14 cellular contexts compared by ENCODE assay signal in the genomic region with DNA sequence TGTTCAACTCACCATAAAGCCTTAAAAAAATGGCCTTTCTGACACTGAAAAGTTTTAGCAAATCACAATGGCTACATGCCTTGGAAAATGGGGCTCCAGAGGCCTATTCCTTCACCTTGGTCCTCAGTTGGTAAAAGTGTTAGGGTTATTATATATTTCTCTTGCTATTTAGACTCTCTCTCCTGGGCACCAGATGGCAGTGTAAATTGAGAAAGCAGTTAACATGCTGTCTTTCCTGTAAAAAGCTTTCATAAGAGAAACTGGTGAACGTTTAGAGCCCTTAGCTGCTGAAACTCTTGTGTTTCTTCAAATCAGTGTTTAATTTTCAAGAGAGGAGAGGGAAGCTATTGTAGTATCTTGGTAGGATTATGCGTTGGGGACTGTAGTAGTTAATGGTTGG.
A peak's percentile ranks its signal among the peaks of the same experiment; 100 is the strongest.
DNase-seq lines count a peak whose midpoint lies in the region; TF ChIP-seq lines count a peak whose summit lies in the region.
"Had no signal": no experiment of that assay in that cellular context is flagged by ENCODE, and none has a peak within 500 bp of the region (broad histone marks: within the 10 kb centered on the region; RNA-seq: fewer than 3 reads in every experiment).

No MANE protein-coding gene starts in this region.

- H3K36me3 ChIP-seq in SK-N-SH (replicated peaks in 1 of 2; ENCODE audit: control insufficient read depth in 1 of 2, insufficient read depth in 2 of 2, low read length in 1 of 2): no peaks in the 10 kb centered on the region
- H3K36me3 ChIP-seq in mesendoderm (ENCODE audit: control insufficient read depth, insufficient read depth, low read length): no peaks in the 10 kb centered on the region
- H3K36me3 ChIP-seq: heart right ventricle had no signal

- no peak overlapping the region for H2BK15ac ChIP-seq in mesendoderm (replicated peaks; ENCODE audit: low read depth)

- H3F3A ChIP-seq in SK-N-SH (replicated peaks; ENCODE audit: insufficient read depth): no peaks in the 10 kb centered on the region

- POLR2A ChIA-PET in SK-N-SH (lab: Yijun Ruan, JAX): no interaction called here

- no peak overlapping the region for H2AFZ ChIP-seq in SK-N-SH (ENCODE audit: low read depth)

- H3K23ac ChIP-seq in mesendoderm (ENCODE audit: low read length): no peak overlapping the region

- no peak overlapping the region for H3K27ac ChIP-seq in SK-N-SH (ENCODE audit: low read depth in 2 of 2, low read length in 1 of 2)
- H3K27ac ChIP-seq in mesendoderm (ENCODE audit: low read depth, low read length): no peak overlapping the region
- H3K27ac ChIP-seq: heart right ventricle had no signal

- no peak overlapping the region for H4K5ac ChIP-seq in mesendoderm (ENCODE audit: low read length)

- H3K4me3 ChIP-seq in AG09309 (ENCODE audit: control insufficient read depth, low read depth, low read length): no peak overlapping the region
- H3K4me3 ChIP-seq in SK-N-SH (ENCODE audit: low read depth in 2 of 2, low read length in 1 of 2): no peak overlapping the region
- H3K4me3 ChIP-seq in mesendoderm (ENCODE audit: low read length): no peak overlapping the region
- H3K4me3 ChIP-seq: heart right ventricle had no signal

- H2BK120ac ChIP-seq in mesendoderm (ENCODE audit: low read depth, low read length): no peak overlapping the region

- H3K18ac ChIP-seq in mesendoderm (ENCODE audit: low read length): no peak overlapping the region

- H3K4me1 ChIP-seq in SK-N-SH (ENCODE audit: control insufficient read depth in 1 of 2, insufficient read depth in 2 of 2, low read depth in 1 of 2, low read length in 1 of 2): peaks cover 0 to 10% of the 10 kb centered on the region in 2 experiments; a peak in 1 of 4 replicates
- H3K4me1 ChIP-seq in mesendoderm (ENCODE audit: control insufficient read depth, low read depth, low read length): peaks cover 2% of the 10 kb centered on the region
- H3K4me1 ChIP-seq: heart right ventricle had no signal

- CTCF ChIA-PET in SK-N-SH (lab: Yijun Ruan, JAX): interaction anchor here (0.6 to 1.5 kb wide), 6 partner anchors 8 to 403 kb away, joined by 3 to 5 read pairs (median 3); no protein-coding TSS in a partner anchor

- no peak overlapping the region for H3K4me2 ChIP-seq in SK-N-SH
- no peak overlapping the region for H3K4me2 ChIP-seq in mesendoderm (ENCODE audit: low read length)

- no peak overlapping the region for H3K56ac ChIP-seq in mesendoderm (ENCODE audit: low read length)

- DNase-seq in AG09309 (ENCODE audit: low read depth) (no peak), HFFc6 (peak; percentile 45), SK-N-SH (no peak), fibroblast of peridontal ligament (ENCODE audit: extremely low read depth) (peak; percentile 45), NOMO-1 treated with dmso at 0.1 percent for 144 hours (lab: John Stamatoyannopoulos, UW; ENCODE audit: unreplicated experiment) (no peak), GM13977 (ENCODE audit: low spot score) (no peak), mesendoderm (no peak), OCI-M2 (lab: John Stamatoyannopoulos, UW; ENCODE audit: unreplicated experiment) (no peak)
- DNase-seq: activated T-cell treated with anti-CD3 and anti-CD28 coated beads, Interleukin-2, amount 50 U/mL, for 24 hours; CD8-positive, alpha-beta memory T cell; central memory CD4-positive, alpha-beta T cell; heart right ventricle; NCI-H446 treated with DMSO at 0.1 percent for 48 hours; right cardiac atrium had no signal

- H2AK5ac ChIP-seq in mesendoderm (ENCODE audit: low read length): no peak overlapping the region

- peaks cover 3% of the 10 kb centered on the region; the same call in 1 of the 2 replicates for H3K27me3 Mint-ChIP-seq in HFFc6 (ENCODE audit: insufficient read depth)
- H3K27me3 Mint-ChIP-seq: activated T-cell treated with anti-CD3 and anti-CD28 coated beads, Interleukin-2, amount 50 U/mL, for 24 hours; CD8-positive, alpha-beta memory T cell had no signal

- no peaks in the 10 kb centered on the region for H3K9me3 Mint-ChIP-seq in HFFc6
- H3K9me3 Mint-ChIP-seq: activated T-cell treated with anti-CD3 and anti-CD28 coated beads, Interleukin-2, amount 50 U/mL, for 24 hours had no signal

- in situ Hi-C loops in GM13977 (cut with MboI; ENCODE audit: low pct_unique_long_range_greater_than_20kb, low sequenced_read_pairs, unreplicated experiment): no loop called here

- H3K36me3 Mint-ChIP-seq in HFFc6 (ENCODE audit: low read depth): no peaks in the 10 kb centered on the region
- H3K36me3 Mint-ChIP-seq: CD8-positive, alpha-beta memory T cell had no signal

- no peak overlapping the region for H3K4me3 Mint-ChIP-seq in HFFc6
- H3K4me3 Mint-ChIP-seq: activated T-cell treated with anti-CD3 and anti-CD28 coated beads, Interleukin-2, amount 50 U/mL, for 24 hours; CD8-positive, alpha-beta memory T cell had no signal

- no peaks in the 10 kb centered on the region for H3K79me2 ChIP-seq in SK-N-SH (ENCODE audit: insufficient read depth)
- H3K79me2 ChIP-seq in mesendoderm (ENCODE audit: control insufficient read depth, insufficient read depth, low read length): no peaks in the 10 kb centered on the region

- no peaks in the 10 kb centered on the region for H3K9me3 ChIP-seq in SK-N-SH
- H3K9me3 ChIP-seq: heart right ventricle had no signal

- TF ChIP-seq EP300 in SK-N-SH (IDR thresholded peaks at IDR 0.05; ENCODE audit: borderline replicate concordance in 1 of 2, low read depth in 1 of 2, low read length in 1 of 2): no peak

- H3K9me2 ChIP-seq in SK-N-SH: no peaks in the 10 kb centered on the region

- peaks cover 16% of the 10 kb centered on the region; the same call in 1 of the 2 replicates for H3K4me1 Mint-ChIP-seq in HFFc6 (ENCODE audit: low read depth)
- H3K4me1 Mint-ChIP-seq: CD8-positive, alpha-beta memory T cell had no signal

- H3K79me1 ChIP-seq in mesendoderm (ENCODE audit: low read length): no peaks in the 10 kb centered on the region

- TF ChIP-seq RAD21 in SK-N-SH (IDR thresholded peaks at IDR 0.05; ENCODE audit: low read length): peak; percentile 40; the same call in 1 of the 2 replicates

- H3K9ac ChIP-seq in SK-N-SH (no peak overlapping the region), mesendoderm (ENCODE audit: low read length) (no peak overlapping the region)

- peak; percentile 34 for TF ChIP-seq CTCF in AG09309 (IDR thresholded peaks at IDR 0.05; ENCODE audit: control insufficient read depth, insufficient read depth, low read depth, low read length, missing control alignments)
- TF ChIP-seq CTCF in HFFc6 (IDR thresholded peaks at IDR 0.05): peak; percentile 65; the same call in 1 of the 2 replicates
- TF ChIP-seq CTCF in SK-N-SH (IDR thresholded peaks at IDR 0.05): peak; percentile 52
- no peak for TF ChIP-seq CTCF in GM13977 (IDR thresholded peaks at IDR 0.05; ENCODE audit: extremely low read depth, insufficient read depth, missing control alignments)

- H3K4ac ChIP-seq in mesendoderm (ENCODE audit: low read depth, low read length): no peak overlapping the region

- no peak overlapping the region for H4K8ac ChIP-seq in mesendoderm (ENCODE audit: low read depth, low read length)

- no peak overlapping the region for H2BK5ac ChIP-seq in mesendoderm (ENCODE audit: low read length)

- H3K27ac Mint-ChIP-seq in HFFc6: no peak overlapping the region
- H3K27ac Mint-ChIP-seq: activated T-cell treated with anti-CD3 and anti-CD28 coated beads, Interleukin-2, amount 50 U/mL, for 24 hours; CD8-positive, alpha-beta memory T cell had no signal

- WGBS in SK-N-SH (ENCODE audit: low lambda C conversion rate): 55% methylated on average over 2 of the region's 2 CpGs
- WGBS in mesendoderm (ENCODE audit: extremely low coverage, insufficient coverage, low lambda C conversion rate): no CpG with 5 or more reads among the region's 2 CpGs

- no peaks in the 10 kb centered on the region for H4K20me1 ChIP-seq in SK-N-SH (ENCODE audit: insufficient read depth)

- H3K27me3 ChIP-seq in SK-N-SH (ENCODE audit: insufficient read depth) (no peaks in the 10 kb centered on the region), mesendoderm (ENCODE audit: insufficient read depth, low read length, poor library complexity) (no peaks in the 10 kb centered on the region)
- H3K27me3 ChIP-seq: heart right ventricle had no signal

TF ChIP-seq in SK-N-SH, 30 proteins besides CTCF, POLR2A, EP300 and RAD21:
- TF ChIP-seq MEF2A (IDR thresholded peaks at IDR 0.05; ENCODE audit: borderline replicate concordance, low read depth) (no peak), SMC3 (IDR thresholded peaks at IDR 0.05; ENCODE audit: low read depth, low read length) (0 out of 2 replicates have a peak, but pooled peaks have one; percentile 23)

Comparison
In these comparisons a context has a peak if more than half of its experiments do, and no peak if none do; other contexts are left out.
1. DNase-seq: peak in HFFc6 (single experiment) and fibroblast of peridontal ligament (single experiment); none in AG09309 (single experiment), SK-N-SH (single experiment), NOMO-1 treated with dmso at 0.1 percent for 144 hours (single experiment), GM13977 (single experiment), mesendoderm (single experiment) and OCI-M2 (single experiment).